18 cellular contexts compared by ENCODE assay signal in genomic region chr7:66883716-66884115, GRCh38. TPM values are rescaled to one million over a fixed set of nuclear protein-coding genes. Genes with fewer than 3 reads are reported as not detected.
A peak's percentile ranks its signal among the peaks of the same experiment; 100 is the strongest.
DNase-seq lines count a peak whose midpoint lies in the region; ATAC-seq and TF ChIP-seq lines count a peak whose summit lies in the region.
"Had no signal": no experiment of that assay in that cellular context is flagged by ENCODE, and none has a peak within 500 bp of the region (broad histone marks: within the 10 kb centered on the region; RNA-seq: fewer than 3 reads in every experiment).

No MANE protein-coding gene starts in this region.

- no peak overlapping the region for H3K23ac ChIP-seq in mesendoderm (ENCODE audit: low read length)

- H2BK15ac ChIP-seq in mesendoderm (replicated peaks; ENCODE audit: low read depth) = no peak overlapping the region

- no peaks in the 10 kb centered on the region for H3K79me2 ChIP-seq in mesendoderm (ENCODE audit: control insufficient read depth, insufficient read depth, low read length)

- H3K27ac ChIP-seq in Panc1 (ENCODE audit: low read length) = no peak overlapping the region
- peak overlapping the region; percentile 72 for H3K27ac ChIP-seq in epithelial cell of prostate
- no peak overlapping the region for H3K27ac ChIP-seq in mesendoderm (ENCODE audit: low read depth, low read length)
- H3K27ac ChIP-seq: C4-2B, gastrocnemius medialis, transverse colon had no signal

- POLR2A ChIA-PET in Panc1 (lab: Charles Lee) = no interaction called here

- H2BK5ac ChIP-seq in mesendoderm (ENCODE audit: low read length) = no peak overlapping the region

- no peak for TF ChIP-seq CTCF in Panc1 (IDR thresholded peaks at IDR 0.05)

- in situ Hi-C loops in Panc1 (cut with HindIII; ENCODE audit: low pct_unique_long_range_greater_than_20kb, low sequenced_read_pairs) = no loop called here

- ATAC-seq in Panc1 = peak; percentile 69; the same call in 1 of the 2 replicates
- no peak for ATAC-seq in HG02798 (IDR thresholded peaks at IDR 0.05; ENCODE audit: poor library complexity, unreplicated experiment)
- ATAC-seq: gastrocnemius medialis had no signal

- H3K56ac ChIP-seq in mesendoderm (ENCODE audit: low read length) = no peak overlapping the region

- H3K4me3 ChIP-seq in Panc1 (ENCODE audit: low read depth in 2 of 2, low read length in 2 of 2) (no peak overlapping the region), mesendoderm (ENCODE audit: low read length) (no peak overlapping the region)
- H3K4me3 ChIP-seq: gastrocnemius medialis, transverse colon had no signal

- H3K9me3 ChIP-seq in Panc1 (ENCODE audit: control insufficient read depth, insufficient read depth, low read depth, low read length) = no peaks in the 10 kb centered on the region
- H3K9me3 ChIP-seq: gastrocnemius medialis, transverse colon had no signal

- no peak overlapping the region for H3K18ac ChIP-seq in mesendoderm (ENCODE audit: low read length)

- H3K4me2 ChIP-seq in mesendoderm (ENCODE audit: low read length) = no peak overlapping the region

- H3K79me1 ChIP-seq in mesendoderm (ENCODE audit: low read length) = no peaks in the 10 kb centered on the region

- DNase-seq in A172 (ENCODE audit: low spot score) = peak; percentile 68
- peak; percentile 12 for DNase-seq in AG08395 (ENCODE audit: low spot score)
- peak; percentile 51 for DNase-seq in Panc1 (ENCODE audit: low read depth, low spot score)
- no peak for DNase-seq in epithelial cell of prostate (ENCODE audit: low read depth, low spot score)
- DNase-seq in mesendoderm = no peak
- no peak for DNase-seq in NCI-H2107 (lab: John Stamatoyannopoulos, UW)
- no peak for DNase-seq in putamen (ENCODE audit: low spot score)
- DNase-seq: activated CD8-positive, alpha-beta memory T cell treated with anti-CD3 and anti-CD28 coated beads, Interleukin-2, amount 50 U/mL, for 4 hours; gastrocnemius medialis; NCI-H1048; NCI-H2081 treated with DMSO at 0.1 percent for 48 hours; NCI-H69; small intestine; stimulated activated naive B cell treated with anti-CD40 and anti-IgM and Interleukin-4, amounts not matched to agents 10 μg/mL and 1 μg/mL and 100 μg/mL, for 72 hours; SW 1271; transverse colon had no signal

- no CpG with 5 or more reads among the region's 7 CpGs for WGBS in mesendoderm (ENCODE audit: extremely low coverage, insufficient coverage, low lambda C conversion rate)

- H3K36me3 ChIP-seq in Panc1 (ENCODE audit: control insufficient read depth, insufficient read depth, low read length) (no peaks in the 10 kb centered on the region), mesendoderm (ENCODE audit: control insufficient read depth, insufficient read depth, low read length) (no peaks in the 10 kb centered on the region)
- H3K36me3 ChIP-seq: transverse colon had no signal

- CTCF ChIA-PET in Panc1 (lab: Charles Lee) = no interaction called here

- no TSS peak for BruUV-seq in Panc1 (replicated peaks; lab: Mats Ljungman, UMichigan)

- H3K4me1 ChIP-seq in Panc1 (ENCODE audit: control insufficient read depth, insufficient read depth, low read length) (no peaks in the 10 kb centered on the region), mesendoderm (ENCODE audit: control insufficient read depth, low read depth, low read length) (no peaks in the 10 kb centered on the region)
- H3K4me1 ChIP-seq: gastrocnemius medialis had no signal

- H2BK120ac ChIP-seq in mesendoderm (ENCODE audit: low read depth, low read length) = no peak overlapping the region

- H3K27me3 ChIP-seq in Panc1 (ENCODE audit: control insufficient read depth, insufficient read depth, low read length) (no peaks in the 10 kb centered on the region), mesendoderm (ENCODE audit: insufficient read depth, low read length, poor library complexity) (no peaks in the 10 kb centered on the region)
- H3K27me3 ChIP-seq: gastrocnemius medialis, transverse colon had no signal

- H3K9ac ChIP-seq in mesendoderm (ENCODE audit: low read length) = no peak overlapping the region

- H4K8ac ChIP-seq in mesendoderm (ENCODE audit: low read depth, low read length) = no peak overlapping the region

- no peak overlapping the region for H2AK5ac ChIP-seq in mesendoderm (ENCODE audit: low read length)

- H4K5ac ChIP-seq in mesendoderm (ENCODE audit: low read length) = no peak overlapping the region

- no peak overlapping the region for H3K4ac ChIP-seq in mesendoderm (ENCODE audit: low read depth, low read length)

- intact Hi-C loops in Panc1 (cut with micrococcal nuclease; ENCODE audit: unreplicated experiment) = no loop called here

RNA-seq across cellular contexts. Expression of gene TMEM248, which starts 37.3 kb away (rescaled TPM):
- total RNA-seq in A172 (2014; rRNA removed; shearing (Covaris generic)) = 124 and 129 TPM in 2 replicates
- total RNA-seq in Panc1 (2021; ENCODE audit: unreplicated experiment) = 176 TPM
- 123 TPM for polyA plus RNA-seq in Panc1 (2012; ENCODE audit: insufficient read length)
- 53.9 TPM for polyA plus RNA-seq in mesendoderm (2013, experiment 1 of 2)
- 52.4 TPM for polyA plus RNA-seq in mesendoderm (2013, experiment 2 of 2)

Comparison
In these comparisons a context has a peak if more than half of its experiments do, and no peak if none do; other contexts are left out.
1. DNase-seq: peak in A172 (single experiment), AG08395 (single experiment) and Panc1 (single experiment); none in epithelial cell of prostate (single experiment), mesendoderm (single experiment), NCI-H2107 (single experiment) and putamen (single experiment).